1 cellular context compared by ENCODE assay signal in genomic region chr10:133401981-133402725, GRCh38.
TF ChIP-seq lines count a peak whose summit lies in the region.

No MANE protein-coding gene starts in this region.

TF ChIP-seq in WTC11, 78 proteins besides CTCF, POLR2A, EP300 and RAD21:
- TF ChIP-seq, protein P1, sequence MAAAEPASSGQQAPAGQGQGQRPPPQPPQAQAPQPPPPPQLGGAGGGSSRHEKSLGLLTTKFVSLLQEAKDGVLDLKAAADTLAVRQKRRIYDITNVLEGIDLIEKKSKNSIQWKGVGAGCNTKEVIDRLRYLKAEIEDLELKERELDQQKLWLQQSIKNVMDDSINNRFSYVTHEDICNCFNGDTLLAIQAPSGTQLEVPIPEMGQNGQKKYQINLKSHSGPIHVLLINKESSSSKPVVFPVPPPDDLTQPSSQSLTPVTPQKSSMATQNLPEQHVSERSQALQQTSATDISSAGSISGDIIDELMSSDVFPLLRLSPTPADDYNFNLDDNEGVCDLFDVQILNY (CRISPR knock-in tag; IDR thresholded peaks at IDR 0.05): no peak
- TF ChIP-seq, protein P2, sequence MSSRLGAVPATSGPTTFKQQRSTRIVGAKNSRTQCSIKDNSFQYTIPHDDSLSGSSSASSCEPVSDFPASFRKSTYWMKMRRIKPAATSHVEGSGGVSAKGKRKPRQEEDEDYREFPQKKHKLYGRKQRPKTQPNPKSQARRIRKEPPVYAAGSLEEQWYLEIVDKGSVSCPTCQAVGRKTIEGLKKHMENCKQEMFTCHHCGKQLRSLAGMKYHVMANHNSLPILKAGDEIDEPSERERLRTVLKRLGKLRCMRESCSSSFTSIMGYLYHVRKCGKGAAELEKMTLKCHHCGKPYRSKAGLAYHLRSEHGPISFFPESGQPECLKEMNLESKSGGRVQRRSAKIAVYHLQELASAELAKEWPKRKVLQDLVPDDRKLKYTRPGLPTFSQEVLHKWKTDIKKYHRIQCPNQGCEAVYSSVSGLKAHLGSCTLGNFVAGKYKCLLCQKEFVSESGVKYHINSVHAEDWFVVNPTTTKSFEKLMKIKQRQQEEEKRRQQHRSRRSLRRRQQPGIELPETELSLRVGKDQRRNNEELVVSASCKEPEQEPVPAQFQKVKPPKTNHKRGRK (CRISPR knock-in tag; IDR thresholded peaks at IDR 0.05; ENCODE audit: borderline replicate concordance): no peak
- TF ChIP-seq EMX1 (CRISPR knock-in tag; IDR thresholded peaks at IDR 0.05) (no peak), FOXJ3 (CRISPR knock-in tag; IDR thresholded peaks at IDR 0.05; ENCODE audit: borderline replicate concordance) (no peak), ZNF281 (CRISPR knock-in tag; IDR thresholded peaks at IDR 0.05) (no peak), PRDM15 (CRISPR knock-in tag; IDR thresholded peaks at IDR 0.05) (no peak), E2F1 (CRISPR knock-in tag; IDR thresholded peaks at IDR 0.05) (no peak), AFF4 (CRISPR knock-in tag; IDR thresholded peaks at IDR 0.05; ENCODE audit: borderline replicate concordance) (no peak), ELF4 (CRISPR knock-in tag; IDR thresholded peaks at IDR 0.05; ENCODE audit: low read depth) (no peak), TEAD4 (CRISPR knock-in tag; IDR thresholded peaks at IDR 0.05) (no peak), FOXK1 (CRISPR knock-in tag; IDR thresholded peaks at IDR 0.05) (no peak), MXD4 (CRISPR knock-in tag; IDR thresholded peaks at IDR 0.05; ENCODE audit: borderline replicate concordance) (no peak)
- TF ChIP-seq, protein P3, sequence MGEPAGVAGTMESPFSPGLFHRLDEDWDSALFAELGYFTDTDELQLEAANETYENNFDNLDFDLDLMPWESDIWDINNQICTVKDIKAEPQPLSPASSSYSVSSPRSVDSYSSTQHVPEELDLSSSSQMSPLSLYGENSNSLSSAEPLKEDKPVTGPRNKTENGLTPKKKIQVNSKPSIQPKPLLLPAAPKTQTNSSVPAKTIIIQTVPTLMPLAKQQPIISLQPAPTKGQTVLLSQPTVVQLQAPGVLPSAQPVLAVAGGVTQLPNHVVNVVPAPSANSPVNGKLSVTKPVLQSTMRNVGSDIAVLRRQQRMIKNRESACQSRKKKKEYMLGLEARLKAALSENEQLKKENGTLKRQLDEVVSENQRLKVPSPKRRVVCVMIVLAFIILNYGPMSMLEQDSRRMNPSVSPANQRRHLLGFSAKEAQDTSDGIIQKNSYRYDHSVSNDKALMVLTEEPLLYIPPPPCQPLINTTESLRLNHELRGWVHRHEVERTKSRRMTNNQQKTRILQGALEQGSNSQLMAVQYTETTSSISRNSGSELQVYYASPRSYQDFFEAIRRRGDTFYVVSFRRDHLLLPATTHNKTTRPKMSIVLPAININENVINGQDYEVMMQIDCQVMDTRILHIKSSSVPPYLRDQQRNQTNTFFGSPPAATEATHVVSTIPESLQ (CRISPR knock-in tag; IDR thresholded peaks at IDR 0.05): no peak
